23 cellular contexts compared by ENCODE assay signal in genomic region chr11:73426184-73426845, GRCh38. TPM values are rescaled to one million over a fixed set of nuclear protein-coding genes. Genes with fewer than 3 reads are reported as not detected.
DNase-seq lines count a peak whose midpoint lies in the region; ATAC-seq, FAIRE-seq and TF ChIP-seq lines count a peak whose summit lies in the region.
"Had no signal": no experiment of that assay in that cellular context is flagged by ENCODE, and none has a peak within 500 bp of the region (broad histone marks: within the 10 kb centered on the region; RNA-seq: fewer than 3 reads in every experiment).

No MANE protein-coding gene starts in this region.

- FAIRE-seq in K562 (lab: Jason Lieb, UNC), result no peak
- FAIRE-seq: bronchial epithelial cell, pancreas had no signal

- no peaks in the 10 kb centered on the region for H3K27me3 ChIP-seq in K562 (ENCODE audit: control insufficient read depth in 2 of 2, insufficient read depth in 2 of 2, low read length in 2 of 2)
- H3K27me3 ChIP-seq in psoas muscle (ENCODE audit: insufficient read depth in 3 of 3, low read length in 2 of 3), result no peaks in the 10 kb centered on the region
- H3K27me3 ChIP-seq in aorta (ENCODE audit: control insufficient read depth in 1 of 2, insufficient read depth in 2 of 2, low read length in 1 of 2), result no peaks in the 10 kb centered on the region
- no peaks in the 10 kb centered on the region for H3K27me3 ChIP-seq in tibial artery
- H3K27me3 ChIP-seq: BE2C, pancreas, suprapubic skin had no signal

- H3K4me1 ChIP-seq in HEK293 (ENCODE audit: control insufficient read depth, insufficient read depth, low read length) (no peaks in the 10 kb centered on the region), K562 (replicated peaks in 1 of 2; ENCODE audit: control insufficient read depth in 2 of 2, insufficient read depth in 2 of 2, low read length in 2 of 2) (no peaks in the 10 kb centered on the region), psoas muscle (peaks cover 9% of the 10 kb centered on the region), aorta (ENCODE audit: control insufficient read depth in 1 of 2, insufficient read depth in 2 of 2, low read length in 2 of 2) (peaks cover 0 to 4% of the 10 kb centered on the region in 2 donors), tibial artery (peaks cover 0 to 32% (median 7%) of the 10 kb centered on the region in 4 donors)
- H3K4me1 ChIP-seq: BE2C, pancreas, suprapubic skin had no signal

- H3K36me3 ChIP-seq in HEK293 (ENCODE audit: control insufficient read depth in 2 of 2, insufficient read depth in 1 of 2, low read length in 2 of 2) (peaks cover 0 to 7% of the 10 kb centered on the region in 2 experiments; a peak in 2 of 3 replicates), K562 (ENCODE audit: control insufficient read depth, insufficient read depth, low read length) (no peaks in the 10 kb centered on the region), psoas muscle (ENCODE audit: insufficient read depth in 1 of 2, low read depth in 1 of 2) (peaks cover 0 to 6% of the 10 kb centered on the region in 2 donors), aorta (ENCODE audit: control insufficient read depth in 1 of 2, insufficient read depth in 2 of 2, low read length in 1 of 2) (peaks cover 0 to 3% of the 10 kb centered on the region in 2 donors), tibial artery (peaks cover 0 to 6% (median 3%) of the 10 kb centered on the region in 3 donors)
- H3K36me3 ChIP-seq: BE2C, pancreas, suprapubic skin had no signal

- H3K27ac ChIP-seq in HEK293 (ENCODE audit: extremely low read depth, low read depth, low read length) (no peak overlapping the region), K562 (ENCODE audit: extremely low read depth, low read depth, low read length) (no peak overlapping the region), psoas muscle (no peak overlapping the region), aorta (ENCODE audit: low read depth in 1 of 2, low read length in 2 of 2) (no peak overlapping the region), tibial artery (peak overlapping the region in 1 of 2 donors; percentile 36)
- H3K27ac ChIP-seq: pancreas, suprapubic skin, VCaP had no signal

- no peak overlapping the region for H3K27ac Mint-ChIP-seq in activated T-cell treated with anti-CD3 and anti-CD28 coated beads, Interleukin-2, amount 50 U/mL, for 24 hours
- H3K27ac Mint-ChIP-seq: activated CD4-positive, alpha-beta memory T cell treated with anti-CD3 and anti-CD28 coated beads, Interleukin-2, amount 10 ng/mL, durations not matched to agents 7 days and 5 days; activated naive CD8-positive, alpha-beta T cell; activated T-cell treated with anti-CD3 and anti-CD28 coated beads, Interleukin-2, amount 50 U/mL, for 72 hours had no signal

- intact Hi-C loops in K562 (cut with micrococcal nuclease), result no loop called here
- intact Hi-C loops in psoas muscle (cut with DNase I), result no loop called here
- intact Hi-C loops in aorta (cut with DNase I), result no loop called here
- intact Hi-C loops in tibial artery (cut with DNase I; ENCODE audit: low total_unique reads), result no loop called here

- no peak for TF ChIP-seq POLR2A in K562 (conservative IDR thresholded peaks at IDR 0.05)

- no peak for TF ChIP-seq CTCF in HEK293 (tag by site-specific recombination; IDR thresholded peaks at IDR 0.05)
- no peak for TF ChIP-seq CTCF in K562 (IDR thresholded peaks at IDR 0.05 in 2 of 3, conservative IDR thresholded peaks at IDR 0.05 in 1 of 3; ENCODE audit: insufficient read depth in 2 of 3, low read depth in 1 of 3, low read length in 3 of 3)
- no peak for TF ChIP-seq CTCF in fibroblast of the aortic adventitia (IDR thresholded peaks at IDR 0.05; ENCODE audit: insufficient read depth, low read length)
- TF ChIP-seq CTCF in psoas muscle (IDR thresholded peaks at IDR 0.05), result no peak
- TF ChIP-seq CTCF in tibial artery (IDR thresholded peaks at IDR 0.05), result no peak

- POLR2A ChIA-PET in HEK293 (lab: Yijun Ruan, JAX), result no interaction called here
- POLR2A ChIA-PET in K562 (lab: Yijun Ruan, JAX), result interaction anchor here (1.4 kb wide), 1 partner anchor 21 kb away, joined by 3 read pairs; no protein-coding TSS in a partner anchor

- 11% methylated on average over 2 of the region's 2 CpGs for WGBS in K562 (ENCODE audit: insufficient coverage, low coverage, missing lambda C conversion rate)
- WGBS in psoas muscle, 3 donors, result 68 to 74% (median 73%) methylated on average over 2 of the region's 2 CpGs
- WGBS in aorta, 2 donors, result 38 to 49% methylated on average over 2 of the region's 2 CpGs

- H3K27me3 Mint-ChIP-seq in activated T-cell treated with anti-CD3 and anti-CD28 coated beads, Interleukin-2, amount 50 U/mL, for 24 hours, result no peaks in the 10 kb centered on the region
- H3K27me3 Mint-ChIP-seq: activated CD4-positive, alpha-beta memory T cell treated with anti-CD3 and anti-CD28 coated beads, Interleukin-2, amount 10 ng/mL, durations not matched to agents 7 days and 5 days; activated naive CD8-positive, alpha-beta T cell had no signal

- no peak overlapping the region for H3K4me3 Mint-ChIP-seq in activated T-cell treated with anti-CD3 and anti-CD28 coated beads, Interleukin-2, amount 50 U/mL, for 24 hours
- H3K4me3 Mint-ChIP-seq: activated CD4-positive, alpha-beta memory T cell treated with anti-CD3 and anti-CD28 coated beads, Interleukin-2, amount 10 ng/mL, durations not matched to agents 7 days and 5 days; activated naive CD8-positive, alpha-beta T cell; activated T-cell treated with anti-CD3 and anti-CD28 coated beads, Interleukin-2, amount 50 U/mL, for 72 hours had no signal

- ATAC-seq in K562 (no peak), psoas muscle (peak; percentile 44 to 57 (median 49)), HG02642 (IDR thresholded peaks at IDR 0.05; ENCODE audit: poor library complexity, unreplicated experiment) (no peak), aorta (ENCODE audit: low FRiP score) (no peak)
- ATAC-seq: activated T-cell treated with anti-CD3 and anti-CD28 coated beads, Interleukin-2, amount 50 U/mL, for 72 hours; pancreas; Right ventricle myocardium inferior had no signal

- H3K9me3 Mint-ChIP-seq in activated T-cell treated with anti-CD3 and anti-CD28 coated beads, Interleukin-2, amount 50 U/mL, for 24 hours, result no peaks in the 10 kb centered on the region
- H3K9me3 Mint-ChIP-seq: activated CD4-positive, alpha-beta memory T cell treated with anti-CD3 and anti-CD28 coated beads, Interleukin-2, amount 10 ng/mL, durations not matched to agents 7 days and 5 days; activated T-cell treated with anti-CD3 and anti-CD28 coated beads, Interleukin-2, amount 50 U/mL, for 72 hours had no signal

- peaks cover 8% of the 10 kb centered on the region for H3K4me1 Mint-ChIP-seq in activated T-cell treated with anti-CD3 and anti-CD28 coated beads, Interleukin-2, amount 50 U/mL, for 24 hours (ENCODE audit: low read depth)

- H3K9me3 ChIP-seq in HEK293 (ENCODE audit: control insufficient read depth, insufficient read depth, low read depth, low read length) (no peaks in the 10 kb centered on the region), K562 (replicated peaks; ENCODE audit: control insufficient read depth, insufficient read depth, low read depth, low read length) (no peaks in the 10 kb centered on the region), psoas muscle (no peaks in the 10 kb centered on the region), aorta (ENCODE audit: control insufficient read depth, low read length) (no peaks in the 10 kb centered on the region), tibial artery (no peaks in the 10 kb centered on the region)
- H3K9me3 ChIP-seq: BE2C, pancreas, suprapubic skin had no signal

- TF ChIP-seq EP300 in K562 (IDR thresholded peaks at IDR 0.05; ENCODE audit: low read length), result no peak

- no peaks in the 10 kb centered on the region for H3K79me2 ChIP-seq in K562 (ENCODE audit: control insufficient read depth, insufficient read depth, low read length)

- H3K9me1 ChIP-seq in K562 (ENCODE audit: control insufficient read depth, insufficient read depth, low read length), result no peaks in the 10 kb centered on the region

- no peak for TF ChIP-seq RAD21 in K562 (CRISPR knock-in tag; conservative IDR thresholded peaks at IDR 0.05 in 1 of 2, IDR thresholded peaks at IDR 0.05 in 1 of 2)

- H3K36me3 Mint-ChIP-seq in activated T-cell treated with anti-CD3 and anti-CD28 coated beads, Interleukin-2, amount 50 U/mL, for 24 hours (ENCODE audit: low read depth), result no peaks in the 10 kb centered on the region

- DNase-seq in K562 (ENCODE audit: extremely low read depth in 1 of 4, low spot score in 3 of 4), result no peak
- peak; percentile 68 for DNase-seq in fibroblast of the aortic adventitia (ENCODE audit: low read depth)
- no peak for DNase-seq in psoas muscle
- DNase-seq in activated T-cell treated with anti-CD3 and anti-CD28 coated beads, Interleukin-2, amount 50 U/mL, for 24 hours, result no peak
- DNase-seq in aorta, result no peak
- DNase-seq in tibial artery, result no peak
- DNase-seq: activated CD4-positive, alpha-beta memory T cell treated with anti-CD3 and anti-CD28 coated beads, Interleukin-2, amount 10 ng/mL, durations not matched to agents 7 days and 5 days; activated T-cell treated with anti-CD3 and anti-CD28 coated beads, Interleukin-2, amount 50 U/mL, for 72 hours; BE2C; Calu3; foreskin fibroblast; NCI-H2107; NCI-H524; pancreas; stimulated activated CD8-positive, alpha-beta memory T cell treated with anti-CD3 and anti-CD28 coated beads, Interleukin-4, amount 100 ng/mL, for 48 hours; T-helper 1 cell had no signal

- H3K4me2 ChIP-seq in K562 (ENCODE audit: insufficient read depth, low read length), result no peak overlapping the region

- H3K4me3 ChIP-seq in HEK293 (ENCODE audit: low read depth, low read length), result no peak overlapping the region
- no peak overlapping the region for H3K4me3 ChIP-seq in K562
- H3K4me3 ChIP-seq in fibroblast of the aortic adventitia (ENCODE audit: low read depth, low read length), result no peak overlapping the region
- no peak overlapping the region for H3K4me3 ChIP-seq in psoas muscle
- H3K4me3 ChIP-seq in aorta (ENCODE audit: low read length in 2 of 2), result no peak overlapping the region
- H3K4me3 ChIP-seq in tibial artery, result no peak overlapping the region
- H3K4me3 ChIP-seq: pancreas, suprapubic skin had no signal

- CTCF ChIA-PET in HEK293 (lab: Yijun Ruan, JAX) (interaction anchor here (1.9 kb wide), 1 partner anchor 200 kb away, joined by 5 read pairs; no protein-coding TSS in a partner anchor), K562 (lab: Yijun Ruan, JAX; ENCODE audit: low intra/inter-chr PET ratio) (no interaction called here)

- no TSS peak for BruUV-seq in K562 (replicated peaks; lab: Mats Ljungman, UMichigan)

- in situ Hi-C loops in K562 (cut with MboI), result no loop called here

- H2AFZ ChIP-seq in K562 (ENCODE audit: low read depth, low read length), result no peak overlapping the region

- H4K20me1 ChIP-seq in K562 (replicated peaks; ENCODE audit: control insufficient read depth, insufficient read depth, low read length), result peaks cover 7% of the 10 kb centered on the region; the same call in 1 of the 2 replicates

- H3K9ac ChIP-seq in K562 (ENCODE audit: insufficient read depth in 1 of 2, low read depth in 2 of 2, low read length in 2 of 2), result no peak overlapping the region

RNA-seq across cellular contexts. Expression of gene RELT, which starts 50.1 kb away (rescaled TPM):
- total RNA-seq in K562 (2011; cell fraction: chromatin; rRNA removed; ENCODE audit: low replicate concordance), result 24.0 and 79.7 TPM in 2 replicates
- total RNA-seq in K562 (2011; cell fraction: nucleolus; rRNA removed), result 52.2 and 56.9 TPM in 2 replicates
- total RNA-seq in K562 (2011; cell fraction: nucleoplasm; rRNA removed), result 38.4 and 46.9 TPM in 2 replicates
- total RNA-seq in K562 (2014; rRNA removed) (11.2 and 13.3 TPM in 2 replicates), K562 (2014; rRNA removed; fragmentation: Illumina TruSeq; extraction: Trizol) (3.1 and 3.8 TPM in 2 replicates), K562 (2015; rRNA removed; fragmentation: Illumina TruSeq; extraction: Trizol) (9.6 and 9.8 TPM in 2 replicates), K562 (2021) (18.4 and 20.2 TPM in 2 replicates), fibroblast of the aortic adventitia (ENCODE audit: low replicate concordance) (0.57 and 4.6 TPM in 2 replicates), psoas muscle (10 to 100 TPM in 3 of 4 donors, 1 to 10 TPM in 1; 9.0 to 33.0 (median 17.2) TPM), aorta (10 to 100 TPM; 11.5 to 13.2 TPM)
- polyA plus RNA-seq in K562 (2011; rRNA removed) (7.4 and 11.8 TPM in 2 replicates), K562 (2014; fragmentation: Illumina TruSeq; extraction: Trizol) (6.0 and 8.6 TPM in 2 replicates), K562 (2014; fragmentation: Nextera tagmentation; extraction: Ambion mirVana) (1 to 10 TPM; 1.1 to 1.2 TPM), K562 (2014; rRNA removed) (14.4 and 14.9 TPM in 2 replicates), psoas muscle (10 to 100 TPM in 2 of 3 donors, 1 to 10 TPM in 1; 4.9 to 15.8 (median 15.5) TPM), aorta (1 to 10 TPM; 1.1 to 1.3 TPM)
- polyA plus RNA-seq in K562 (2011; cell fraction: cytosol; rRNA removed), result 11.0 and 16.5 TPM in 2 replicates
- polyA plus RNA-seq in K562 (2011; cell fraction: nucleus; rRNA removed), result 55.1 and 73.5 TPM in 2 replicates
- 8.7 and 14.0 TPM in 2 replicates for polyA plus RNA-seq in K562 (2012)
- 4.7 and 6.0 TPM in 2 replicates for polyA minus RNA-seq in K562 (2011; rRNA and poly(A)+ RNA removed)
- 7.3 and 8.5 TPM in 2 replicates for polyA minus RNA-seq in K562 (2011; cell fraction: cytosol; rRNA and poly(A)+ RNA removed)
- 18.2 and 20.5 TPM in 2 replicates for polyA minus RNA-seq in K562 (2011; cell fraction: nucleus; rRNA and poly(A)+ RNA removed)

Comparison
In these comparisons a context has a peak if more than half of its experiments do, and no peak if none do; other contexts are left out.
1. ATAC-seq: peak in psoas muscle (4 of 4); none in K562 (single experiment), HG02642 (single experiment) and aorta (single experiment).